ENCODE assay signal across 8 cellular contexts in the genomic region with DNA sequence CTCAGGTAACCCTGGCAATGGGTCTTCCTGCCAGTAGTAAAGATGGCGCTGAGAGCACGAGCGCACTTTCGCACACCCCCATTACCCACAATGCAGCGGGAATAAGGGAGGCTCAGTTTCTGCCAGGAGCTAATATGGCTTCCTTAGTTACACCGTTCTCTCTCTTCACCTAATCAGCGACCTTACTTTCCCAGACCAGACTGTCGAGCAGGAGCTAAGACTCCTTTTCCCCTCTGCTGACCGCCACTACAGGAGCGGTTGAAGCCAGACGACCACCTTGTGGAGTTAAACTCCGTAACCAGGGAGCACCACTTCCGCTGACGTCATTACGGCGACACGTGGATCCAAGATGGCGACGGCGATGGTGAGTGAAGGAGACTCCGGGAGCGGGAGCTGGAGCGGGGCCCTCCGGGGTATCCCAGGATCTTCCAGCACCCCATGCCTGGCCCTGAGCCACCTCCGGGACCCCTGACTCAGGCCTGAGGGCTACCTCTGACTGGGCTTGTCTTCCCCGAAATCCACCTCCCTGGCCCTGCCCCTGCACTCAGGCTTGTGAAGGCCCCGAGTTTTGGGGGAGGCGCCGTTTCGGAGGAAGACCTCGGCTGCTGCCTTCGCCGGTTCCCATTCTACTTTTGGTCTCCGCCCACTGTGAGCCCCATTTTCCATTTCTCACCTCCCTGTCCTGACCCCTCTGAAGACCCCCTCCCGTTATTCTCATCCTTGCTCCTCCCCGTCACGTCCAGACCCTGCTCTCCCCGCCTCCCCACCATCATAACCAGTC. TPM values are rescaled to one million over a fixed set of nuclear protein-coding genes. Genes with fewer than 3 reads are reported as not detected.
DNase-seq lines count a peak whose midpoint lies in the region; ATAC-seq and TF ChIP-seq lines count a peak whose summit lies in the region.

TM9SF4 (plus strand) TSS at position 323 of the 781 bp plus-strand sequence; CDS start at position 350, 27 bp downstream.

- peaks cover 0 to 38% (median 11%) of the 10 kb centered on the region in 3 donors for H3K4me1 ChIP-seq in gastroesophageal sphincter
- peaks cover 52 to 54% of the 10 kb centered on the region in 2 experiments for H3K4me1 ChIP-seq in neutrophil (ENCODE audit: control insufficient read depth in 1 of 2, insufficient read depth in 1 of 2, low read depth in 1 of 2, low read length in 1 of 2)

- no peak for TF ChIP-seq EP300 in gastroesophageal sphincter (IDR thresholded peaks at IDR 0.05)

- no peak for TF ChIP-seq CTCF in HFF-Myc (IDR thresholded peaks at IDR 0.05; ENCODE audit: low read depth, low read length, missing control alignments)
- no peak for TF ChIP-seq CTCF in gastroesophageal sphincter (IDR thresholded peaks at IDR 0.05)
- TF ChIP-seq CTCF in neutrophil (IDR thresholded peaks at IDR 0.05): no peak

- DNase-seq in GM03348 (ENCODE audit: low spot score) (peak; percentile 93), HFF-Myc (ENCODE audit: extremely low read depth, low read depth) (peak; percentile 90), NAMALWA (ENCODE audit: low spot score) (peak; percentile 97), SK-N-DZ (ENCODE audit: low spot score) (peak; percentile 98), substantia nigra (lab: John Stamatoyannopoulos, UW) (peak; percentile 66 to 98 (median 88))
- peak; percentile 92 for DNase-seq in activated naive CD4-positive, alpha-beta T cell treated with anti-CD3 and anti-CD28 coated beads, Interleukin-2, amount 10 ng/mL, durations not matched to agents 7 days and 5 days

- H3K4me3 ChIP-seq in HFF-Myc (replicated peaks; ENCODE audit: low read depth, low read length): peak within 1 kb of the TSS; percentile 99
- H3K4me3 ChIP-seq in gastroesophageal sphincter: peak within 1 kb of the TSS; percentile 76 to 93
- peak within 1 kb of the TSS; percentile 93 to 96 for H3K4me3 ChIP-seq in neutrophil (ENCODE audit: low read depth in 1 of 2, low read length in 1 of 2)

- CTCF ChIA-PET in activated naive CD4-positive, alpha-beta T cell treated with anti-CD3 and anti-CD28 coated beads, Interleukin-2, amount 10 ng/mL, durations not matched to agents 7 days and 5 days (lab: Charles Lee): no interaction called here

- peaks cover 26% of the 10 kb centered on the region for H3K4me1 Mint-ChIP-seq in activated naive CD4-positive, alpha-beta T cell treated with anti-CD3 and anti-CD28 coated beads, Interleukin-2, amount 10 ng/mL, durations not matched to agents 7 days and 5 days

- peak; percentile 95 for ATAC-seq in gastroesophageal sphincter

- no peaks in the 10 kb centered on the region for H3K27me3 Mint-ChIP-seq in activated naive CD4-positive, alpha-beta T cell treated with anti-CD3 and anti-CD28 coated beads, Interleukin-2, amount 10 ng/mL, durations not matched to agents 7 days and 5 days

- peaks cover 5% of the 10 kb centered on the region for H3K27me3 ChIP-seq in gastroesophageal sphincter
- H3K27me3 ChIP-seq in neutrophil: no peaks in the 10 kb centered on the region

- H3K4me3 Mint-ChIP-seq in activated naive CD4-positive, alpha-beta T cell treated with anti-CD3 and anti-CD28 coated beads, Interleukin-2, amount 10 ng/mL, durations not matched to agents 7 days and 5 days: peak within 1 kb of the TSS; percentile 95

- WGBS in gastroesophageal sphincter (ENCODE audit: low coverage in 1 of 2), 2 donors: 0 to 1% methylated on average over 7 to 19 of the region's 38 CpGs

- H3K36me3 Mint-ChIP-seq in activated naive CD4-positive, alpha-beta T cell treated with anti-CD3 and anti-CD28 coated beads, Interleukin-2, amount 10 ng/mL, durations not matched to agents 7 days and 5 days: peaks cover 10% of the 10 kb centered on the region

- no peaks in the 10 kb centered on the region for H3K36me3 ChIP-seq in gastroesophageal sphincter
- H3K36me3 ChIP-seq in neutrophil: peaks cover 3% of the 10 kb centered on the region

- peak within 1 kb of the TSS; percentile 90 to 99 (median 98) for H3K27ac ChIP-seq in gastroesophageal sphincter
- H3K27ac ChIP-seq in neutrophil: peak within 1 kb of the TSS; percentile 96
- peak within 1 kb of the TSS; percentile 99 for H3K27ac ChIP-seq in substantia nigra (ENCODE audit: low read depth, low read length, poor library complexity, severe bottlenecking)

- TF ChIP-seq POLR2A in gastroesophageal sphincter (IDR thresholded peaks at IDR 0.05): peak; percentile 41 to 42

- H3K9me3 Mint-ChIP-seq in activated naive CD4-positive, alpha-beta T cell treated with anti-CD3 and anti-CD28 coated beads, Interleukin-2, amount 10 ng/mL, durations not matched to agents 7 days and 5 days: no peaks in the 10 kb centered on the region

- H3K9me3 ChIP-seq in gastroesophageal sphincter: no peaks in the 10 kb centered on the region
- no peaks in the 10 kb centered on the region for H3K9me3 ChIP-seq in neutrophil

- H3K27ac Mint-ChIP-seq in activated naive CD4-positive, alpha-beta T cell treated with anti-CD3 and anti-CD28 coated beads, Interleukin-2, amount 10 ng/mL, durations not matched to agents 7 days and 5 days: peak within 1 kb of the TSS; percentile 93

RNA-seq across cellular contexts. Expression of gene TM9SF4, which starts in this region (rescaled TPM):
- 36.9 and 39.0 TPM in 2 replicates for polyA plus RNA-seq in SK-N-DZ (2014; cell fraction: cytosol; rRNA removed)
- 28.0 and 34.4 TPM in 2 replicates for polyA plus RNA-seq in SK-N-DZ (2014; cell fraction: nucleus; rRNA removed)
- total RNA-seq in gastroesophageal sphincter: 10 to 100 TPM; 20.7 to 32.6 (median 22.9) TPM

Comparison
In these comparisons a context has a peak if more than half of its experiments do, and no peak if none do; other contexts are left out.
1. Peak in every context shown above with its lines: DNase-seq, ATAC-seq, H3K4me3 ChIP-seq and H3K27ac ChIP-seq.